8 cellular contexts compared by ENCODE assay signal in genomic region chr6:156564128-156564806, GRCh38.
DNase-seq lines count a peak whose midpoint lies in the region; ATAC-seq, FAIRE-seq and TF ChIP-seq lines count a peak whose summit lies in the region.

No MANE protein-coding gene starts in this region.

- peak overlapping the region; percentile 51 for H3K27ac Mint-ChIP-seq in T-helper 17 cell

- TF ChIP-seq POLR2A in GM12891 (IDR thresholded peaks at IDR 0.05; ENCODE audit: low read depth, low read length): no peak
- no peak for TF ChIP-seq POLR2A in sigmoid colon (IDR thresholded peaks at IDR 0.05)

- peak; percentile 96 for FAIRE-seq in GM12891 (lab: Jason Lieb, UNC)

- no peaks in the 10 kb centered on the region for H3K9me3 ChIP-seq in T-helper 17 cell (ENCODE audit: control insufficient read depth, low read length, poor library complexity, severe bottlenecking)
- no peaks in the 10 kb centered on the region for H3K9me3 ChIP-seq in sigmoid colon

- no peaks in the 10 kb centered on the region for H3K27me3 ChIP-seq in sigmoid colon

- intact Hi-C loops in left ventricle myocardium superior (cut with micrococcal nuclease) (loop anchor here (10.0 kb wide), 1 partner anchor 221 kb away; no protein-coding TSS in a partner anchor), sigmoid colon (cut with DNase I) (loop anchor here (2.0 to 5.0 kb wide), 5 partner anchors 123 to 711 kb away; partner anchors contain the start of gene ARID1B)

- no peak for TF ChIP-seq EP300 in sigmoid colon (IDR thresholded peaks at IDR 0.05)

- WGBS in sigmoid colon, 2 donors: 3 to 13% methylated on average over 14 of the region's 14 CpGs

- DNase-seq in GM12891 (ENCODE audit: insufficient read length, low spot score): peak; percentile 74
- DNase-seq in NCI-H1105 (lab: John Stamatoyannopoulos, UW): peak; percentile 72
- peak; percentile 54 to 66 (median 63) for DNase-seq in T-helper 17 cell
- peak; percentile 1 for DNase-seq in amniotic stem cell (lab: John Stamatoyannopoulos, UW)
- DNase-seq in left ventricle myocardium superior: peak; percentile 88
- peak; percentile 90 for DNase-seq in sigmoid colon
- no peak for DNase-seq in DMS79 treated with DMSO at 0.1 percent for 48 hours (lab: John Stamatoyannopoulos, UW)

- peaks cover 4% of the 10 kb centered on the region for H3K4me1 Mint-ChIP-seq in T-helper 17 cell

- no peak overlapping the region for H3K4me3 Mint-ChIP-seq in T-helper 17 cell

- H3K36me3 ChIP-seq in sigmoid colon: no peaks in the 10 kb centered on the region

- H3K27ac ChIP-seq in sigmoid colon: peak overlapping the region in 2 of 4 donors; percentile 18 to 27

- ATAC-seq in HG02623 (IDR thresholded peaks at IDR 0.05; ENCODE audit: unreplicated experiment): peak; percentile 98
- ATAC-seq in T-helper 17 cell: peak; percentile 98
- peak; percentile 97 for ATAC-seq in left ventricle myocardium superior

- H3K4me1 ChIP-seq in sigmoid colon: peaks cover 0 to 15% (median 6%) of the 10 kb centered on the region in 4 donors

- H3K27me3 Mint-ChIP-seq in T-helper 17 cell: peaks cover 25% of the 10 kb centered on the region

- no peak overlapping the region for H3K4me3 ChIP-seq in sigmoid colon

- TF ChIP-seq CTCF in sigmoid colon (IDR thresholded peaks at IDR 0.05): peak; percentile 80 to 93 (median 90)

- H3K36me3 Mint-ChIP-seq in T-helper 17 cell (ENCODE audit: low read depth): peaks cover 3% of the 10 kb centered on the region

TF ChIP-seq in GM12891, 5 proteins besides CTCF, POLR2A, EP300 and RAD21:
- 0 out of 2 replicates have a peak, but pooled peaks have one; percentile 26 for TF ChIP-seq POU2F2 (IDR thresholded peaks at IDR 0.05; ENCODE audit: low read depth, low read length)
- TF ChIP-seq SPI1 (IDR thresholded peaks at IDR 0.05; ENCODE audit: low read depth, low read length): no peak
